ENCODE assay signal across 17 cellular contexts in genomic region chr5:39980056-39980455, GRCh38.
DNase-seq lines count a peak whose midpoint lies in the region; ATAC-seq and TF ChIP-seq lines count a peak whose summit lies in the region.
"Had no signal": no experiment of that assay in that cellular context is flagged by ENCODE, and none has a peak within 500 bp of the region (broad histone marks: within the 10 kb centered on the region; RNA-seq: fewer than 3 reads in every experiment).

No MANE protein-coding gene starts in this region.

- no peaks in the 10 kb centered on the region for H3K9me3 Mint-ChIP-seq in activated CD4-positive, alpha-beta T cell treated with anti-CD3 and anti-CD28 coated beads, Interleukin-2, amount 10 ng/mL, durations not matched to agents 24 days and 14 days

- ATAC-seq in GM21367 (IDR thresholded peaks at IDR 0.05; ENCODE audit: unreplicated experiment): no peak

- no peak overlapping the region for H3K4me3 Mint-ChIP-seq in activated CD4-positive, alpha-beta T cell treated with anti-CD3 and anti-CD28 coated beads, Interleukin-2, amount 10 ng/mL, durations not matched to agents 24 days and 14 days
- H3K4me3 Mint-ChIP-seq: CD4-positive, CD25-positive, alpha-beta regulatory T cell had no signal

- in situ Hi-C loops in astrocyte of the spinal cord (cut with HindIII; ENCODE audit: low sequenced_read_pairs): no loop called here

- intact Hi-C loops in activated CD4-positive, alpha-beta T cell treated with anti-CD3 and anti-CD28 coated beads, Interleukin-2, amount 10 ng/mL, durations not matched to agents 24 days and 14 days (cut with micrococcal nuclease): no loop called here

- H3K4me3 ChIP-seq in astrocyte of the spinal cord (ENCODE audit: low read depth, low read length): no peak overlapping the region
- H3K4me3 ChIP-seq: SK-N-MC had no signal

- peak overlapping the region; percentile 14 for H3K27ac Mint-ChIP-seq in activated CD4-positive, alpha-beta T cell treated with anti-CD3 and anti-CD28 coated beads, Interleukin-2, amount 10 ng/mL, durations not matched to agents 24 days and 14 days
- H3K27ac Mint-ChIP-seq: CD4-positive, CD25-positive, alpha-beta regulatory T cell had no signal

- TF ChIP-seq CTCF in astrocyte of the spinal cord (IDR thresholded peaks at IDR 0.05; ENCODE audit: low read depth, low read length): no peak

- no peaks in the 10 kb centered on the region for H3K4me1 Mint-ChIP-seq in activated CD4-positive, alpha-beta T cell treated with anti-CD3 and anti-CD28 coated beads, Interleukin-2, amount 10 ng/mL, durations not matched to agents 24 days and 14 days
- H3K4me1 Mint-ChIP-seq: CD4-positive, CD25-positive, alpha-beta regulatory T cell had no signal

- H3K36me3 Mint-ChIP-seq in activated CD4-positive, alpha-beta T cell treated with anti-CD3 and anti-CD28 coated beads, Interleukin-2, amount 10 ng/mL, durations not matched to agents 24 days and 14 days (ENCODE audit: low read depth): no peaks in the 10 kb centered on the region
- H3K36me3 Mint-ChIP-seq: CD4-positive, CD25-positive, alpha-beta regulatory T cell had no signal

- no peak for DNase-seq in activated CD4-positive, alpha-beta T cell treated with anti-CD3 and anti-CD28 coated beads, Interleukin-2, amount 10 ng/mL, durations not matched to agents 24 days and 14 days
- DNase-seq in activated CD4-positive, alpha-beta T cell treated with anti-CD3 and anti-CD28 coated beads for 1 hour: no peak
- peak; percentile 31 for DNase-seq in astrocyte of the spinal cord (ENCODE audit: low read depth, low spot score)
- DNase-seq in fibroblast of gingiva (ENCODE audit: low read depth): peak; percentile 51
- peak; percentile 81 for DNase-seq in smooth muscle cell of the brain vasculature (ENCODE audit: low read depth, low spot score)
- DNase-seq in effector CD4-positive, alpha-beta T cell: no peak
- no peak for DNase-seq in NCI-H2081 treated with DMSO at 0.1 percent for 48 hours (lab: John Stamatoyannopoulos, UW)
- DNase-seq: BE2C; Caco-2; CD4-positive, CD25-positive, alpha-beta regulatory T cell; H7; IMR-90; NCI-H1092 treated with DMSO at 0.1 percent for 48 hours; NCI-H2081; SHP77 had no signal

- no peaks in the 10 kb centered on the region for H3K27me3 Mint-ChIP-seq in activated CD4-positive, alpha-beta T cell treated with anti-CD3 and anti-CD28 coated beads, Interleukin-2, amount 10 ng/mL, durations not matched to agents 24 days and 14 days
- H3K27me3 Mint-ChIP-seq: CD4-positive, CD25-positive, alpha-beta regulatory T cell had no signal

Comparison
In these comparisons a context has a peak if more than half of its experiments do, and no peak if none do; other contexts are left out.
1. DNase-seq: peak in astrocyte of the spinal cord (single experiment), fibroblast of gingiva (single experiment) and smooth muscle cell of the brain vasculature (single experiment); none in activated CD4-positive, alpha-beta T cell treated with anti-CD3 and anti-CD28 coated beads, Interleukin-2, amount 10 ng/mL, durations not matched to agents 24 days and 14 days (single experiment), activated CD4-positive, alpha-beta T cell treated with anti-CD3 and anti-CD28 coated beads for 1 hour (single experiment), effector CD4-positive, alpha-beta T cell (single experiment) and NCI-H2081 treated with DMSO at 0.1 percent for 48 hours (single experiment).